Comparison of ENCODE assay signal across 1 cellular context in the genomic region with DNA sequence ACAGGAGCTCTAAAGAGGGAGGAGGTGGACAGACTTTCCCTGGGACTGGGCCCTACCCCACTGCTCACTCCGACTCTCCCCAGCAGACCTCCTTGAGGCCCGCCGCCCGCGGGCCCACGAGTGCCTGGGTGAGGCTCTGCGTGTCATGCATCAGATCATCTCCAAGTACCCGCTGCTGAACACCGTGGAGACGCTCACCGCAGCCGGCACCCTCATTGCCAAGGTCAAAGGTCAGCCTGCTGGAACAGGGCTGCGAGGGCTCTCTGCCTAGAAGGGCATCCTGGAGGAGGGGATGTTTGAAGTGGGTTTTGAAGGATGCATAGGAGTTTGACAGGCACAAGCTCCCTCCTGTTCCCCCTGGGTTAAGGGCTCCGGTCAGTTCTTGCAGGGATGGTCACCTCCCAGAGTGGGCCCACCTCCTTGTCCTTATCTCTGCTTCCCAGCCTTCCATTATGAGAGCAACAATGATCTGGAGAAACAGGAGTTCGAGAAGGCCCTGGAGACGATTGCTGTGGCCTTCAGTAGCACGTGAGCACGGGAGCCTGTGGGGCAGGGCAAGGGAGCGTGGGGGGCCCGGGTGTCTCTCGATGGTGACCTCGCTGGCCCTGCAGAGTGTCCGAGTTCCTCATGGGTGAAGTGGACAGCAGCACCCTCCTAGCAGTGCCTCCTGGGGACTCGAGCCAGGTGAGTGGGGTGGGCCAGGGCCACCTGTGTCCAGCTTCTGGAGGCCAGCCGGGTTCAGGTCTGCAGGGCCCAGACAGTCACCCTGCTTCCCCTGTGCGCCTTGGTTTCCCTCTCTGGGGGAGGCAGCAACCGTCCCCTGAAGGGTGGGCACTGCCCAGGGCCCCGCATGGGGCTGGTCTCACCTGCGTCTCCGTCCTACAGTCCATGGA.
TF ChIP-seq lines count a peak whose summit lies in the region.

No MANE protein-coding gene starts in this region.

TF ChIP-seq in K562, 482 proteins besides CTCF, POLR2A, EP300 and RAD21 (continued from another document and continues in another):
- TF ChIP-seq, protein P1, sequence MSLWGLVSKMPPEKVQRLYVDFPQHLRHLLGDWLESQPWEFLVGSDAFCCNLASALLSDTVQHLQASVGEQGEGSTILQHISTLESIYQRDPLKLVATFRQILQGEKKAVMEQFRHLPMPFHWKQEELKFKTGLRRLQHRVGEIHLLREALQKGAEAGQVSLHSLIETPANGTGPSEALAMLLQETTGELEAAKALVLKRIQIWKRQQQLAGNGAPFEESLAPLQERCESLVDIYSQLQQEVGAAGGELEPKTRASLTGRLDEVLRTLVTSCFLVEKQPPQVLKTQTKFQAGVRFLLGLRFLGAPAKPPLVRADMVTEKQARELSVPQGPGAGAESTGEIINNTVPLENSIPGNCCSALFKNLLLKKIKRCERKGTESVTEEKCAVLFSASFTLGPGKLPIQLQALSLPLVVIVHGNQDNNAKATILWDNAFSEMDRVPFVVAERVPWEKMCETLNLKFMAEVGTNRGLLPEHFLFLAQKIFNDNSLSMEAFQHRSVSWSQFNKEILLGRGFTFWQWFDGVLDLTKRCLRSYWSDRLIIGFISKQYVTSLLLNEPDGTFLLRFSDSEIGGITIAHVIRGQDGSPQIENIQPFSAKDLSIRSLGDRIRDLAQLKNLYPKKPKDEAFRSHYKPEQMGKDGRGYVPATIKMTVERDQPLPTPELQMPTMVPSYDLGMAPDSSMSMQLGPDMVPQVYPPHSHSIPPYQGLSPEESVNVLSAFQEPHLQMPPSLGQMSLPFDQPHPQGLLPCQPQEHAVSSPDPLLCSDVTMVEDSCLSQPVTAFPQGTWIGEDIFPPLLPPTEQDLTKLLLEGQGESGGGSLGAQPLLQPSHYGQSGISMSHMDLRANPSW (CRISPR knock-in tag; IDR thresholded peaks at IDR 0.05) = no peak
- TF ChIP-seq ZC3H4 (CRISPR knock-in tag; IDR thresholded peaks at IDR 0.05; ENCODE audit: borderline replicate concordance) = peak; percentile 56; the same call in 1 of the 2 replicates
- no peak for TF ChIP-seq MEF2A (IDR thresholded peaks at IDR 0.05; ENCODE audit: control insufficient read depth, low read depth, low read length)
- TF ChIP-seq NCOA1 (IDR thresholded peaks at IDR 0.05; ENCODE audit: low read depth) = no peak
- no peak for TF ChIP-seq RBM34 (IDR thresholded peaks at IDR 0.05; ENCODE audit: borderline replicate concordance, insufficient read depth, low read length)
- no peak for TF ChIP-seq DNMT1 (IDR thresholded peaks at IDR 0.05)
- TF ChIP-seq ZNF217 (CRISPR knock-in tag; IDR thresholded peaks at IDR 0.05) = no peak
- no peak for TF ChIP-seq ZBTB17 (CRISPR knock-in tag; IDR thresholded peaks at IDR 0.05)
- peak; percentile 91 for TF ChIP-seq NR2C1 (IDR thresholded peaks at IDR 0.05)
- TF ChIP-seq NR2C1 (tag; IDR thresholded peaks at IDR 0.05) = peak; percentile 93
- TF ChIP-seq SRSF7 (optimal IDR thresholded peaks at IDR 0.05; ENCODE audit: low read depth, low read length) = no peak
- no peak for TF ChIP-seq ZNF41 (CRISPR knock-in tag; conservative IDR thresholded peaks at IDR 0.05)
- TF ChIP-seq, protein P2, sequence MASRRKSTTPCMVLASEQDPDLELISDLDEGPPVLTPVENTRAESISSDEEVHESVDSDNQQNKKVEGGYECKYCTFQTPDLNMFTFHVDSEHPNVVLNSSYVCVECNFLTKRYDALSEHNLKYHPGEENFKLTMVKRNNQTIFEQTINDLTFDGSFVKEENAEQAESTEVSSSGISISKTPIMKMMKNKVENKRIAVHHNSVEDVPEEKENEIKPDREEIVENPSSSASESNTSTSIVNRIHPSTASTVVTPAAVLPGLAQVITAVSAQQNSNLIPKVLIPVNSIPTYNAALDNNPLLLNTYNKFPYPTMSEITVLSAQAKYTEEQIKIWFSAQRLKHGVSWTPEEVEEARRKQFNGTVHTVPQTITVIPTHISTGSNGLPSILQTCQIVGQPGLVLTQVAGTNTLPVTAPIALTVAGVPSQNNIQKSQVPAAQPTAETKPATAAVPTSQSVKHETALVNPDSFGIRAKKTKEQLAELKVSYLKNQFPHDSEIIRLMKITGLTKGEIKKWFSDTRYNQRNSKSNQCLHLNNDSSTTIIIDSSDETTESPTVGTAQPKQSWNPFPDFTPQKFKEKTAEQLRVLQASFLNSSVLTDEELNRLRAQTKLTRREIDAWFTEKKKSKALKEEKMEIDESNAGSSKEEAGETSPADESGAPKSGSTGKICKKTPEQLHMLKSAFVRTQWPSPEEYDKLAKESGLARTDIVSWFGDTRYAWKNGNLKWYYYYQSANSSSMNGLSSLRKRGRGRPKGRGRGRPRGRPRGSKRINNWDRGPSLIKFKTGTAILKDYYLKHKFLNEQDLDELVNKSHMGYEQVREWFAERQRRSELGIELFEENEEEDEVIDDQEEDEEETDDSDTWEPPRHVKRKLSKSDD (conservative IDR thresholded peaks at IDR 0.05; ENCODE audit: low read length) = no peak
- TF ChIP-seq, protein P3, sequence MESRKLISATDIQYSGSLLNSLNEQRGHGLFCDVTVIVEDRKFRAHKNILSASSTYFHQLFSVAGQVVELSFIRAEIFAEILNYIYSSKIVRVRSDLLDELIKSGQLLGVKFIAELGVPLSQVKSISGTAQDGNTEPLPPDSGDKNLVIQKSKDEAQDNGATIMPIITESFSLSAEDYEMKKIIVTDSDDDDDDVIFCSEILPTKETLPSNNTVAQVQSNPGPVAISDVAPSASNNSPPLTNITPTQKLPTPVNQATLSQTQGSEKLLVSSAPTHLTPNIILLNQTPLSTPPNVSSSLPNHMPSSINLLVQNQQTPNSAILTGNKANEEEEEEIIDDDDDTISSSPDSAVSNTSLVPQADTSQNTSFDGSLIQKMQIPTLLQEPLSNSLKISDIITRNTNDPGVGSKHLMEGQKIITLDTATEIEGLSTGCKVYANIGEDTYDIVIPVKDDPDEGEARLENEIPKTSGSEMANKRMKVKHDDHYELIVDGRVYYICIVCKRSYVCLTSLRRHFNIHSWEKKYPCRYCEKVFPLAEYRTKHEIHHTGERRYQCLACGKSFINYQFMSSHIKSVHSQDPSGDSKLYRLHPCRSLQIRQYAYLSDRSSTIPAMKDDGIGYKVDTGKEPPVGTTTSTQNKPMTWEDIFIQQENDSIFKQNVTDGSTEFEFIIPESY (CRISPR knock-in tag; IDR thresholded peaks at IDR 0.05) = no peak
- no peak for TF ChIP-seq MIER1 (IDR thresholded peaks at IDR 0.05; ENCODE audit: low read depth)
- TF ChIP-seq CBX3 (IDR thresholded peaks at IDR 0.05; ENCODE audit: borderline replicate concordance in 1 of 2, low read length in 2 of 2) = no peak
- no peak for TF ChIP-seq TSC22D4 (tag; IDR thresholded peaks at IDR 0.05)
- TF ChIP-seq, protein P4, sequence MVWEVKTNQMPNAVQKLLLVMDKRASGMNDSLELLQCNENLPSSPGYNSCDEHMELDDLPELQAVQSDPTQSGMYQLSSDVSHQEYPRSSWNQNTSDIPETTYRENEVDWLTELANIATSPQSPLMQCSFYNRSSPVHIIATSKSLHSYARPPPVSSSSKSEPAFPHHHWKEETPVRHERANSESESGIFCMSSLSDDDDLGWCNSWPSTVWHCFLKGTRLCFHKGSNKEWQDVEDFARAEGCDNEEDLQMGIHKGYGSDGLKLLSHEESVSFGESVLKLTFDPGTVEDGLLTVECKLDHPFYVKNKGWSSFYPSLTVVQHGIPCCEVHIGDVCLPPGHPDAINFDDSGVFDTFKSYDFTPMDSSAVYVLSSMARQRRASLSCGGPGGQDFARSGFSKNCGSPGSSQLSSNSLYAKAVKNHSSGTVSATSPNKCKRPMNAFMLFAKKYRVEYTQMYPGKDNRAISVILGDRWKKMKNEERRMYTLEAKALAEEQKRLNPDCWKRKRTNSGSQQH (CRISPR knock-in tag; IDR thresholded peaks at IDR 0.05) = no peak
- TF ChIP-seq CXXC5 (CRISPR knock-in tag; IDR thresholded peaks at IDR 0.05) = peak; percentile 55
- no peak for TF ChIP-seq CBX5 (IDR thresholded peaks at IDR 0.05; ENCODE audit: borderline replicate concordance, low read depth)
- no peak for TF ChIP-seq FOXJ2 (tag; IDR thresholded peaks at IDR 0.05)
- TF ChIP-seq CEBPG (CRISPR knock-in tag; IDR thresholded peaks at IDR 0.05) = no peak
- TF ChIP-seq CEBPG (tag; conservative IDR thresholded peaks at IDR 0.05 in 1 of 2, IDR thresholded peaks at IDR 0.05 in 1 of 2) = no peak
- no peak for TF ChIP-seq ZNF124 (CRISPR knock-in tag; IDR thresholded peaks at IDR 0.05)
- no peak for TF ChIP-seq BRD9 (IDR thresholded peaks at IDR 0.05; ENCODE audit: low read depth, partially characterized antibody)
- TF ChIP-seq, protein P5, sequence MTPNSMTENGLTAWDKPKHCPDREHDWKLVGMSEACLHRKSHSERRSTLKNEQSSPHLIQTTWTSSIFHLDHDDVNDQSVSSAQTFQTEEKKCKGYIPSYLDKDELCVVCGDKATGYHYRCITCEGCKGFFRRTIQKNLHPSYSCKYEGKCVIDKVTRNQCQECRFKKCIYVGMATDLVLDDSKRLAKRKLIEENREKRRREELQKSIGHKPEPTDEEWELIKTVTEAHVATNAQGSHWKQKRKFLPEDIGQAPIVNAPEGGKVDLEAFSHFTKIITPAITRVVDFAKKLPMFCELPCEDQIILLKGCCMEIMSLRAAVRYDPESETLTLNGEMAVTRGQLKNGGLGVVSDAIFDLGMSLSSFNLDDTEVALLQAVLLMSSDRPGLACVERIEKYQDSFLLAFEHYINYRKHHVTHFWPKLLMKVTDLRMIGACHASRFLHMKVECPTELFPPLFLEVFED (CRISPR knock-in tag; conservative IDR thresholded peaks at IDR 0.05) = no peak
- TF ChIP-seq CBFA2T2 (conservative IDR thresholded peaks at IDR 0.05) = peak; percentile 66
- TF ChIP-seq NFE2L1 (tag; IDR thresholded peaks at IDR 0.05; ENCODE audit: borderline replicate concordance, low read depth) = no peak
- no peak for TF ChIP-seq KLF10 (CRISPR knock-in tag; IDR thresholded peaks at IDR 0.05)
- TF ChIP-seq CC2D1A (IDR thresholded peaks at IDR 0.05) = no peak
- TF ChIP-seq, protein P6, sequence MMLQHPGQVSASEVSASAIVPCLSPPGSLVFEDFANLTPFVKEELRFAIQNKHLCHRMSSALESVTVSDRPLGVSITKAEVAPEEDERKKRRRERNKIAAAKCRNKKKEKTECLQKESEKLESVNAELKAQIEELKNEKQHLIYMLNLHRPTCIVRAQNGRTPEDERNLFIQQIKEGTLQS (IDR thresholded peaks at IDR 0.05) = no peak
- TF ChIP-seq, protein P6 (CRISPR knock-in tag; conservative IDR thresholded peaks at IDR 0.05) = no peak
- TF ChIP-seq, protein P7, sequence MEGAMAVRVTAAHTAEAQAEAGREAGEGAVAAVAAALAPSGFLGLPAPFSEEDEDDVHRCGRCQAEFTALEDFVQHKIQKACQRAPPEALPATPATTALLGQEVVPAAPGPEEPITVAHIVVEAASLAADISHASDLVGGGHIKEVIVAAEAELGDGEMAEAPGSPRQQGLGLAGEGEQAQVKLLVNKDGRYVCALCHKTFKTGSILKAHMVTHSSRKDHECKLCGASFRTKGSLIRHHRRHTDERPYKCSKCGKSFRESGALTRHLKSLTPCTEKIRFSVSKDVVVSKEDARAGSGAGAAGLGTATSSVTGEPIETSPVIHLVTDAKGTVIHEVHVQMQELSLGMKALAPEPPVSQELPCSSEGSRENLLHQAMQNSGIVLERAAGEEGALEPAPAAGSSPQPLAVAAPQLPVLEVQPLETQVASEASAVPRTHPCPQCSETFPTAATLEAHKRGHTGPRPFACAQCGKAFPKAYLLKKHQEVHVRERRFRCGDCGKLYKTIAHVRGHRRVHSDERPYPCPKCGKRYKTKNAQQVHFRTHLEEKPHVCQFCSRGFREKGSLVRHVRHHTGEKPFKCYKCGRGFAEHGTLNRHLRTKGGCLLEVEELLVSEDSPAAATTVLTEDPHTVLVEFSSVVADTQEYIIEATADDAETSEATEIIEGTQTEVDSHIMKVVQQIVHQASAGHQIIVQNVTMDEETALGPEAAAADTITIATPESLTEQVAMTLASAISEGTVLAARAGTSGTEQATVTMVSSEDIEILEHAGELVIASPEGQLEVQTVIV (CRISPR knock-in tag; IDR thresholded peaks at IDR 0.05; ENCODE audit: borderline replicate concordance) = no peak
- no peak for TF ChIP-seq ZNF586 (CRISPR knock-in tag; conservative IDR thresholded peaks at IDR 0.05)
- no peak for TF ChIP-seq HNRNPLL (IDR thresholded peaks at IDR 0.05; ENCODE audit: low read depth, low read length, poor library complexity, severe bottlenecking)
- no peak for TF ChIP-seq ATF1 (CRISPR knock-in tag; IDR thresholded peaks at IDR 0.05)
- no peak for TF ChIP-seq ATF1 (tag; IDR thresholded peaks at IDR 0.05)
- no peak for TF ChIP-seq ZKSCAN3 (CRISPR knock-in tag; IDR thresholded peaks at IDR 0.05)
- no peak for TF ChIP-seq CBX2 (IDR thresholded peaks at IDR 0.05; ENCODE audit: insufficient read depth, low read length, poor library complexity, severe bottlenecking)
- no peak for TF ChIP-seq ETV5 (CRISPR knock-in tag; IDR thresholded peaks at IDR 0.05; ENCODE audit: low read depth)
- no peak for TF ChIP-seq ASH1L (IDR thresholded peaks at IDR 0.05; ENCODE audit: borderline replicate concordance, low read depth, partially characterized antibody)
- TF ChIP-seq POLR2H (tag; IDR thresholded peaks at IDR 0.05; ENCODE audit: low read depth) = no peak
- TF ChIP-seq, protein P8, sequence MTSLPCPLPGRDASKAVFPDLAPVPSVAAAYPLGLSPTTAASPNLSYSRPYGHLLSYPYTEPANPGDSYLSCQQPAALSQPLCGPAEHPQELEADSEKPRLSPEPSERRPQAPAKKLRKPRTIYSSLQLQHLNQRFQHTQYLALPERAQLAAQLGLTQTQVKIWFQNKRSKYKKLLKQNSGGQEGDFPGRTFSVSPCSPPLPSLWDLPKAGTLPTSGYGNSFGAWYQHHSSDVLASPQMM (CRISPR knock-in tag; IDR thresholded peaks at IDR 0.05) = no peak
- peak; percentile 52; the same call in 1 of the 2 replicates for TF ChIP-seq ZBTB7A (IDR thresholded peaks at IDR 0.05; ENCODE audit: borderline replicate concordance, control insufficient read depth, low read depth, low read length)
- TF ChIP-seq CBX1 (IDR thresholded peaks at IDR 0.05; ENCODE audit: low read depth) = no peak
- TF ChIP-seq ARID2 (IDR thresholded peaks at IDR 0.05) = no peak
- TF ChIP-seq, protein P9, sequence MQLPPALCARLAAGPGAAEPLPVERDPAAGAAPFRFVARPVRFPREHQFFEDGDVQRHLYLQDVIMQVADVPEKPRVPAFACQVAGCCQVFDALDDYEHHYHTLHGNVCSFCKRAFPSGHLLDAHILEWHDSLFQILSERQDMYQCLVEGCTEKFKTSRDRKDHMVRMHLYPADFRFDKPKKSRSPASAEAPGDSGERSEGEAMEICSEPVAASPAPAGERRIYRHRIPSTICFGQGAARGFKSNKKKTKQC (CRISPR knock-in tag; IDR thresholded peaks at IDR 0.05) = no peak
- no peak for TF ChIP-seq CHD2 (IDR thresholded peaks at IDR 0.05; ENCODE audit: low read depth, low read length)
